In the genomic region with DNA sequence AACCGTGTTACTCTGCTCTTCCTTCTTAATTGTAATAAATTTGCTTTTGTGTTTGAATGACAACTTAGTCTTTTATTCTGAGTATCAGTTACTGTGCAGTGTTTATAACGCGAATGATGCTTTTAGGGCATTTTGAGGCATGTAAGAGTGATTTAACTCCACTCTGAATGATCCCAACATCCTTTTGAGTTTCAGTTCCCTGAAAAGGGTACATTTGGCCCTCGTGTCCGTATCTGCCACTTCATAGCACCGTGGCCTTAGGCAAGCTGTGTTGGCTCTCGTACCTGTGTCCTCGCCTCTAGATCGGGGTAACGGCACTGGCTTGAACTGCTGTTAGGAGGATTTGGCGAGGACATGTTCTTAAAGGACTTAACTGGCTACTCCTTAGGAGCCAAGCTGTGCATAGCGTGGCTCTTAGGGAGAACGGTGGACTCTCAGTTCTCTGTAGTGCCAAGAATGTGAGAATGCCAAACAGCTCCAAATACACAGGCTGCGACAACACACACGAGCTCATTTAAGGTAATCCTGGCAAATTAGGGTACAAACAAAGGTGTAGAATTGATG, we compare ENCODE assay signal across 13 cellular contexts.
A peak's percentile ranks its signal among the peaks of the same experiment; 100 is the strongest.
DNase-seq lines count a peak whose midpoint lies in the region; ATAC-seq and TF ChIP-seq lines count a peak whose summit lies in the region.
"Had no signal": no experiment of that assay in that cellular context is flagged by ENCODE, and none has a peak within 500 bp of the region (broad histone marks: within the 10 kb centered on the region; RNA-seq: fewer than 3 reads in every experiment).

No MANE protein-coding gene starts in this region.

- no peaks in the 10 kb centered on the region for H3K27me3 Mint-ChIP-seq in T-cell

- intact Hi-C loops in Right ventricle myocardium superior (cut with DNase I), result no loop called here
- intact Hi-C loops in Right ventricle myocardium inferior (cut with DNase I), result loop anchor here (5.0 kb wide), 1 partner anchor 41 kb away; no protein-coding TSS in a partner anchor
- intact Hi-C loops in left lung (cut with DNase I), result no loop called here
- intact Hi-C loops in transverse colon (cut with DNase I; ENCODE audit: low total_unique reads), result no loop called here

- H3K4me3 Mint-ChIP-seq in T-cell, result peak overlapping the region in 1 of 3 donors; percentile 62

- in situ Hi-C loops in transverse colon (cut with MboI; ENCODE audit: low pct_ligation_motif_present in 1 of 4, low pct_unique_long_range_greater_than_20kb in 1 of 4, low sequenced_read_pairs in 3 of 4), result no loop called here

- 78 to 87% methylated on average over 8 to 15 of the region's 15 CpGs for WGBS in transverse colon (ENCODE audit: low coverage in 1 of 2), 2 donors

- H3K4me3 ChIP-seq in left lung (no peak overlapping the region), transverse colon (no peak overlapping the region)
- H3K4me3 ChIP-seq: pancreas had no signal

- H3K4me1 ChIP-seq in left lung, result peaks cover 15 to 94% of the 10 kb centered on the region in 2 donors
- H3K4me1 ChIP-seq in transverse colon, result peaks cover 30 to 85% (median 52%) of the 10 kb centered on the region in 4 donors

- H3K9me3 ChIP-seq in left lung, result no peaks in the 10 kb centered on the region
- no peaks in the 10 kb centered on the region for H3K9me3 ChIP-seq in transverse colon
- H3K9me3 ChIP-seq: pancreas had no signal

- H3K4me1 Mint-ChIP-seq in T-cell, result peaks cover 82 to 91% (median 87%) of the 10 kb centered on the region in 3 donors

- no peak for TF ChIP-seq EP300 in transverse colon (IDR thresholded peaks at IDR 0.05; ENCODE audit: low read depth)

- peak overlapping the region; percentile 54 to 86 for H3K27ac Mint-ChIP-seq in T-cell

- TF ChIP-seq CTCF in left lung (IDR thresholded peaks at IDR 0.05), result no peak
- TF ChIP-seq CTCF in transverse colon (IDR thresholded peaks at IDR 0.05), result no peak

- ATAC-seq in Right ventricle myocardium superior (ENCODE audit: poor library complexity) (peak; percentile 25), Right ventricle myocardium inferior (no peak), T-cell (replicated peaks in 1 of 4) (no peak), left lung (peak; percentile 38), HG02938 (IDR thresholded peaks at IDR 0.05; ENCODE audit: unreplicated experiment) (no peak), GM21529 (IDR thresholded peaks at IDR 0.05; ENCODE audit: unreplicated experiment) (no peak)

- H3K36me3 ChIP-seq in left lung (peaks cover 0 to 8% of the 10 kb centered on the region in 2 donors), transverse colon (no peaks in the 10 kb centered on the region)
- H3K36me3 ChIP-seq: brain microvascular endothelial cell, pancreas had no signal

- H3K27me3 ChIP-seq in left lung (no peaks in the 10 kb centered on the region), transverse colon (no peaks in the 10 kb centered on the region)
- H3K27me3 ChIP-seq: brain microvascular endothelial cell, pancreas had no signal

- no peak for TF ChIP-seq POLR2A in transverse colon (IDR thresholded peaks at IDR 0.05)

- DNase-seq in Right ventricle myocardium superior (no peak), Right ventricle myocardium inferior (ENCODE audit: missing footprints) (no peak), T-cell (no peak), left lung (no peak), transverse colon (no peak), NCI-H1694 (lab: John Stamatoyannopoulos, UW) (no peak)
- DNase-seq: activated T-cell treated with anti-CD3 and anti-CD28 coated beads, Interleukin-2, amount 50 U/mL, for 4 hours; brain microvascular endothelial cell; NCI-H1417 treated with DMSO at 0.1 percent for 48 hours; NCI-H526 treated with DMSO at 0.1 percent for 48 hours; pancreas had no signal

- POLR2A ChIA-PET in T-cell (lab: Charles Lee), result interaction anchor here (0.5 to 1.1 kb wide), 6 partner anchors 8 to 61 kb away, joined by 3 to 8 read pairs (median 4); no protein-coding TSS in a partner anchor

- H3K27ac ChIP-seq in left lung (peak overlapping the region in 1 of 2 donors; percentile 69), transverse colon (peak overlapping the region in 3 of 4 donors; percentile 26 to 29 (median 28))
- H3K27ac ChIP-seq: brain microvascular endothelial cell, pancreas had no signal

- no peaks in the 10 kb centered on the region for H3K9me3 Mint-ChIP-seq in T-cell
- H3K9me3 Mint-ChIP-seq: activated T-cell treated with anti-CD3 and anti-CD28 coated beads, Interleukin-2, amount 50 U/mL, for 4 hours had no signal

- CTCF ChIA-PET in T-cell (lab: Charles Lee), result interaction anchor here in 1 of 2 donors (0.7 to 2.4 kb wide), 4 partner anchors 9 to 83 kb away, joined by 3 to 11 read pairs (median 3); no protein-coding TSS in a partner anchor

- H3K36me3 Mint-ChIP-seq in T-cell, result peaks cover 35% of the 10 kb centered on the region

Comparison
In these comparisons a context has a peak if more than half of its experiments do, and no peak if none do; other contexts are left out.
1. ATAC-seq: peak in Right ventricle myocardium superior (single experiment) and left lung (single experiment); none in Right ventricle myocardium inferior (single experiment), T-cell (0 of 4), HG02938 (single experiment) and GM21529 (single experiment).